Comparison of ENCODE assay signal across 24 cellular contexts in the genomic region with DNA sequence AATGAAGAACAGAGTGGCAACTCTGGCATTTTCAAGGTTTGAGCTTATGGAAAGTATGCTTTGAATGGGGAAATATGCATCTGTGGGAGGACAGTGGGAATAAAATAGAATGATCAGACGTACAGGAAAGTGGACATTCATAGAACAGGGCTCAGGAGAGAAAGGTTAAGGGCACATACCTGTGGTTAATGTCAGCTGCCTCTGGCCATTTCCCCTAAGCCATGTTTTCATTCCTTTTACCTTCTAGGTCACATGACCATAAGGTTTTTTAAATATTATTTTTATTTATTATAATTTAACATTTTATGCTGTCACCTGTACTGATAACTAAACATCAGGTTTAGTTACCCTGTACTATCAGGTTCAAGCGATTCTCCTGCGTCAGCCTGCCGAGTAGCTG. TPM values are rescaled to one million over a fixed set of nuclear protein-coding genes. Genes with fewer than 3 reads are reported as not detected.
"Had no signal": no experiment of that assay in that cellular context is flagged by ENCODE, and none has a peak within 500 bp of the region (broad histone marks: within the 10 kb centered on the region; RNA-seq: fewer than 3 reads in every experiment).

No MANE protein-coding gene starts in this region.

- DNase-seq: activated CD4-positive, alpha-beta T cell treated with anti-CD3 and anti-CD28 coated beads for 48 hours; activated CD4-positive, alpha-beta T cell treated with anti-CD3 and anti-CD28 coated beads, Interleukin-2, amount 50 U/mL, for 4 hours; activated CD4-positive, CD25-positive, alpha-beta regulatory T cell treated with anti-CD3 and anti-CD28 coated beads, Interleukin-2, amount 50 U/mL, for 72 hours; activated CD8-positive, alpha-beta memory T cell treated with anti-CD3 and anti-CD28 coated beads, Interleukin-2, amount 50 U/mL, for 48 hours; activated CD8-positive, alpha-beta T cell treated with anti-CD3 and anti-CD28 coated beads, Interleukin-2, amount 10 ng/mL, durations not matched to agents 7 days and 5 days; activated effector memory CD4-positive, alpha-beta T cell treated with Interleukin-2 at 50 U/mL for 16 hours; activated naive CD4-positive, alpha-beta T cell; activated T-cell treated with anti-CD3 and anti-CD28 coated beads, Interleukin-2, amount 50 U/mL, for 1 hour; brain microvascular endothelial cell; Kasumi-1; KBM-7; NCI-H1105 treated with DMSO at 0.1 percent for 48 hours; NCI-H1436 treated with DMSO at 0.1 percent for 48 hours; NCI-H187; NCI-H2081; NCI-H446; NCI-H524; PC-3; SHP77; T-helper 17 cell; T-helper 9 cell had no signal

- H3K27ac ChIP-seq: brain microvascular endothelial cell, cardiac muscle cell had no signal

- H3K36me3 ChIP-seq: cardiac muscle cell had no signal

- H3K4me3 ChIP-seq: cardiac muscle cell had no signal

- H3K27me3 ChIP-seq: brain microvascular endothelial cell, cardiac muscle cell had no signal

- ATAC-seq: activated CD8-positive, alpha-beta T cell treated with anti-CD3 and anti-CD28 coated beads, Interleukin-2, amount 10 ng/mL, durations not matched to agents 7 days and 5 days; activated naive CD4-positive, alpha-beta T cell treated with anti-CD3 and anti-CD28 coated beads, Interleukin-2, amount 50 U/mL, for 72 hours; PC-3; T-helper 17 cell had no signal

RNA-seq across cellular contexts. Expression of gene LRRC4, which starts 52.8 kb away (rescaled TPM):
- total RNA-seq: SK-MEL-5 had no signal
